Comparison of ENCODE assay signal across 23 cellular contexts in genomic region chr5:5572983-5573797, GRCh38.
DNase-seq lines count a peak whose midpoint lies in the region; FAIRE-seq and TF ChIP-seq lines count a peak whose summit lies in the region.
"Had no signal": no experiment of that assay in that cellular context is flagged by ENCODE, and none has a peak within 500 bp of the region (broad histone marks: within the 10 kb centered on the region; RNA-seq: fewer than 3 reads in every experiment).

No MANE protein-coding gene starts in this region.

- intact Hi-C loops in ascending aorta (cut with DNase I) (loop anchor here (2.0 to 10.0 kb wide), 6 partner anchors 69 to 1142 kb away; partner anchors contain the start of genes ICE1, MED10 and TENT4A), left ventricle myocardium inferior (cut with micrococcal nuclease) (no loop called here), ovary (cut with DNase I) (no loop called here), thyroid gland (cut with DNase I) (no loop called here)

- H3K4me1 ChIP-seq in ascending aorta = peaks cover 8 to 24% of the 10 kb centered on the region in 2 donors
- H3K4me1 ChIP-seq in left ventricle myocardium inferior = no peaks in the 10 kb centered on the region
- H3K4me1 ChIP-seq in ovary (ENCODE audit: insufficient read depth) = peaks cover 12% of the 10 kb centered on the region
- peaks cover 0 to 10% of the 10 kb centered on the region in 2 donors for H3K4me1 ChIP-seq in thyroid gland
- no peaks in the 10 kb centered on the region for H3K4me1 ChIP-seq in small intestine (ENCODE audit: control insufficient read depth in 2 of 2, insufficient read depth in 1 of 2, low read depth in 1 of 2, low read length in 1 of 2)

- TF ChIP-seq POLR2A in ovary (IDR thresholded peaks at IDR 0.05) (no peak), thyroid gland (IDR thresholded peaks at IDR 0.05) (no peak)

- no peaks in the 10 kb centered on the region for H3K9me3 ChIP-seq in ascending aorta
- H3K9me3 ChIP-seq in left ventricle myocardium inferior (replicated peaks) = no peaks in the 10 kb centered on the region
- no peaks in the 10 kb centered on the region for H3K9me3 ChIP-seq in ovary
- no peaks in the 10 kb centered on the region for H3K9me3 ChIP-seq in thyroid gland
- H3K9me3 ChIP-seq in small intestine (ENCODE audit: control insufficient read depth, low read depth) = no peaks in the 10 kb centered on the region

- 18 to 24% (median 19%) methylated on average over 21 of the region's 21 CpGs for WGBS in ovary, 3 donors
- 14 to 16% methylated on average over 20 to 21 of the region's 21 CpGs for WGBS in thyroid gland, 2 donors
- WGBS in small intestine, 3 donors = 60 to 71% (median 64%) methylated on average over 21 of the region's 21 CpGs

- H3K4me3 ChIP-seq in ascending aorta (peak overlapping the region in 1 of 2 donors; percentile 49), left ventricle myocardium inferior (no peak overlapping the region), ovary (peak overlapping the region; percentile 1), thyroid gland (replicated peaks in 1 of 3) (no peak overlapping the region), small intestine (ENCODE audit: low read depth in 1 of 2, low read length in 2 of 2) (no peak overlapping the region)
- H3K4me3 ChIP-seq: SK-N-MC had no signal

- H3K36me3 ChIP-seq in ascending aorta = no peaks in the 10 kb centered on the region
- H3K36me3 ChIP-seq in left ventricle myocardium inferior = no peaks in the 10 kb centered on the region
- H3K36me3 ChIP-seq in ovary = no peaks in the 10 kb centered on the region
- no peaks in the 10 kb centered on the region for H3K36me3 ChIP-seq in thyroid gland
- no peaks in the 10 kb centered on the region for H3K36me3 ChIP-seq in small intestine (ENCODE audit: control insufficient read depth in 2 of 2, insufficient read depth in 2 of 2, low read length in 2 of 2)

- no peak for TF ChIP-seq CTCF in ascending aorta (IDR thresholded peaks at IDR 0.05)
- TF ChIP-seq CTCF in left ventricle myocardium inferior (IDR thresholded peaks at IDR 0.05; ENCODE audit: borderline replicate concordance) = no peak
- no peak for TF ChIP-seq CTCF in ovary (IDR thresholded peaks at IDR 0.05)
- no peak for TF ChIP-seq CTCF in thyroid gland (IDR thresholded peaks at IDR 0.05)

- no peak for TF ChIP-seq EP300 in ovary (IDR thresholded peaks at IDR 0.05)

- FAIRE-seq in small intestine (lab: Jason Lieb, UNC) = no peak
- FAIRE-seq: G401.6 had no signal

- peak in 1 of 2 donors; percentile 64 for DNase-seq in ascending aorta (ENCODE audit: low spot score in 2 of 2)
- peak; percentile 33 for DNase-seq in left ventricle myocardium inferior
- peak in 1 of 5 donors; percentile 31 for DNase-seq in ovary
- DNase-seq in thyroid gland = peak; percentile 54 to 66
- no peak for DNase-seq in OCI-M2 (lab: John Stamatoyannopoulos, UW; ENCODE audit: unreplicated experiment)
- no peak for DNase-seq in substantia nigra (lab: John Stamatoyannopoulos, UW)
- no peak for DNase-seq in small intestine
- DNase-seq in NCI-H2171 treated with DMSO at 0.1 percent for 48 hours (lab: John Stamatoyannopoulos, UW) = no peak
- DNase-seq: activated B cell treated with CpG ODN at 0.5 μM for 24 hours; activated CD8-positive, alpha-beta T cell treated with anti-CD3 and anti-CD28 coated beads for 36 hours; activated naive CD4-positive, alpha-beta T cell treated with Interleukin-2 at 50 U/mL for 16 hours; activated T-cell treated with anti-CD3 and anti-CD28 coated beads, Interleukin-2, amount 50 U/mL, for 1 hour; cerebellar nuclear complex; DMS 273 treated with DMSO at 0.1 percent for 48 hours; effector memory CD4-positive, alpha-beta T cell; GOT3; head of caudate nucleus; natural killer cell; NCI-H748 treated with DMSO at 0.1 percent for 48 hours; PC-3; stimulated activated naive CD8-positive, alpha-beta T cell treated with anti-CD3 and anti-CD28 coated beads, Interleukin-15, amount 100 ng/mL, for 72 hours had no signal

- H3K27ac ChIP-seq in ascending aorta = peak overlapping the region; percentile 81 to 84
- H3K27ac ChIP-seq in left ventricle myocardium inferior (replicated peaks) = peak overlapping the region; percentile 67
- no peak overlapping the region for H3K27ac ChIP-seq in ovary
- peak overlapping the region in 1 of 3 donors; percentile 48 for H3K27ac ChIP-seq in thyroid gland
- no peak overlapping the region for H3K27ac ChIP-seq in substantia nigra (ENCODE audit: low read depth, low read length, poor library complexity, severe bottlenecking)
- H3K27ac ChIP-seq in small intestine (ENCODE audit: low read depth in 1 of 2, low read length in 1 of 2) = peak overlapping the region in 1 of 2 donors; percentile 3
- H3K27ac ChIP-seq: SK-N-MC had no signal

- H3K27me3 ChIP-seq in ascending aorta (no peaks in the 10 kb centered on the region), left ventricle myocardium inferior (ENCODE audit: low read depth) (peaks cover 18% of the 10 kb centered on the region), ovary (no peaks in the 10 kb centered on the region), thyroid gland (no peaks in the 10 kb centered on the region), small intestine (ENCODE audit: control insufficient read depth in 2 of 2, insufficient read depth in 2 of 2, low read length in 2 of 2) (no peaks in the 10 kb centered on the region)

Comparison
In these comparisons a context has a peak if more than half of its experiments do, and no peak if none do; other contexts are left out.
1. DNase-seq: peak in left ventricle myocardium inferior (single experiment) and thyroid gland (2 of 2); none in OCI-M2 (single experiment), substantia nigra (0 of 49), small intestine (single experiment) and NCI-H2171 treated with DMSO at 0.1 percent for 48 hours (single experiment).
2. H3K27ac ChIP-seq: peak in ascending aorta (2 of 2) and left ventricle myocardium inferior (single experiment); none in ovary (0 of 2) and substantia nigra (single experiment).